ENCODE assay signal across 3 cellular contexts in genomic region chr12:55999522-55999921, GRCh38. TPM values are rescaled to one million over a fixed set of nuclear protein-coding genes. Genes with fewer than 3 reads are reported as not detected.
"Had no signal": no experiment of that assay in that cellular context is flagged by ENCODE, and none has a peak within 500 bp of the region (broad histone marks: within the 10 kb centered on the region; RNA-seq: fewer than 3 reads in every experiment).

No MANE protein-coding gene starts in this region.

RNA-seq across cellular contexts. Expression of gene PMEL, which starts 33.7 kb away (rescaled TPM):
- total RNA-seq: mononuclear cell; naive thymus-derived CD4-positive, alpha-beta T cell; occipital lobe had no signal
